ENCODE assay signal across 8 cellular contexts in genomic region chr1:179080866-179081695, GRCh38. TPM values are rescaled to one million over a fixed set of nuclear protein-coding genes. Genes with fewer than 3 reads are reported as not detected.
DNase-seq lines count a peak whose midpoint lies in the region; ATAC-seq and TF ChIP-seq lines count a peak whose summit lies in the region.

No MANE protein-coding gene starts in this region.

- TF ChIP-seq CTCF in cardiac muscle cell (IDR thresholded peaks at IDR 0.05; ENCODE audit: low read depth, low read length): no peak
- no peak for TF ChIP-seq CTCF in ascending aorta (IDR thresholded peaks at IDR 0.05)

- no peaks in the 10 kb centered on the region for H3K9me3 Mint-ChIP-seq in stimulated activated naive B cell treated with anti-CD40 and anti-IgM and Interleukin-4, amounts not matched to agents 10 μg/mL and 1 μg/mL and 100 μg/mL, for 72 hours

- peaks cover 20 to 28% of the 10 kb centered on the region in 2 donors for H3K4me1 Mint-ChIP-seq in stimulated activated naive B cell treated with anti-CD40 and anti-IgM and Interleukin-4, amounts not matched to agents 10 μg/mL and 1 μg/mL and 100 μg/mL, for 72 hours

- H3K4me3 ChIP-seq in cardiac muscle cell (peak overlapping the region; percentile 86), ascending aorta (peak overlapping the region; percentile 74 to 84)

- ATAC-seq in left ventricle myocardium superior (no peak), left lobe of liver (peak; percentile 44), GM19328 (IDR thresholded peaks at IDR 0.05; ENCODE audit: unreplicated experiment) (no peak)
- ATAC-seq in stimulated activated naive B cell treated with anti-CD40 and anti-IgM and Interleukin-4, amounts not matched to agents 10 μg/mL and 1 μg/mL and 100 μg/mL, for 72 hours (replicated peaks): peak; percentile 34 to 51

- H3K4me1 ChIP-seq in cardiac muscle cell (ENCODE audit: low read depth) (no peaks in the 10 kb centered on the region), ascending aorta (peaks cover 0 to 11% of the 10 kb centered on the region in 2 donors)

- H3K9me3 ChIP-seq in cardiac muscle cell (ENCODE audit: low read depth): no peaks in the 10 kb centered on the region
- H3K9me3 ChIP-seq in ascending aorta: no peaks in the 10 kb centered on the region

- DNase-seq in cardiac muscle cell (ENCODE audit: low read depth in 1 of 2, low spot score in 1 of 2) (no peak), left ventricle myocardium superior (no peak), M059J (ENCODE audit: low read depth) (peak; percentile 25), ascending aorta (ENCODE audit: low spot score in 2 of 2) (no peak), left lobe of liver (ENCODE audit: low spot score) (no peak), NCI-H1930 (lab: John Stamatoyannopoulos, UW) (no peak)
- peak; percentile 47 for DNase-seq in stimulated activated naive B cell treated with anti-CD40 and anti-IgM and Interleukin-4, amounts not matched to agents 10 μg/mL and 1 μg/mL and 100 μg/mL, for 72 hours

- peak overlapping the region; percentile 99 for H3K27ac Mint-ChIP-seq in stimulated activated naive B cell treated with anti-CD40 and anti-IgM and Interleukin-4, amounts not matched to agents 10 μg/mL and 1 μg/mL and 100 μg/mL, for 72 hours

- no peaks in the 10 kb centered on the region for H3K36me3 ChIP-seq in cardiac muscle cell
- peaks cover 0 to 6% of the 10 kb centered on the region in 2 donors for H3K36me3 ChIP-seq in ascending aorta

- H3K27me3 ChIP-seq in cardiac muscle cell (no peaks in the 10 kb centered on the region), ascending aorta (no peaks in the 10 kb centered on the region)

- peak overlapping the region; percentile 98 to 99 for H3K4me3 Mint-ChIP-seq in stimulated activated naive B cell treated with anti-CD40 and anti-IgM and Interleukin-4, amounts not matched to agents 10 μg/mL and 1 μg/mL and 100 μg/mL, for 72 hours

- H3K27me3 Mint-ChIP-seq in stimulated activated naive B cell treated with anti-CD40 and anti-IgM and Interleukin-4, amounts not matched to agents 10 μg/mL and 1 μg/mL and 100 μg/mL, for 72 hours: no peaks in the 10 kb centered on the region

- H3K27ac ChIP-seq in cardiac muscle cell (peak overlapping the region; percentile 78), ascending aorta (peak overlapping the region; percentile 83 to 85)

- H3K36me3 Mint-ChIP-seq in stimulated activated naive B cell treated with anti-CD40 and anti-IgM and Interleukin-4, amounts not matched to agents 10 μg/mL and 1 μg/mL and 100 μg/mL, for 72 hours: peaks cover 9 to 16% of the 10 kb centered on the region in 2 donors

- intact Hi-C loops in left ventricle myocardium superior (cut with micrococcal nuclease) (loop anchor here (10.0 kb wide), 1 partner anchor 114 kb away; no protein-coding TSS in a partner anchor), ascending aorta (cut with DNase I) (loop anchor here (5.0 to 10.0 kb wide), 3 partner anchors 54 to 804 kb away; partner anchors contain the start of genes FAM20B and TOR1AIP1)

RNA-seq across cellular contexts. Expression of gene TOR3A, which starts 0.8 kb away (rescaled TPM):
- 26.5 and 29.0 TPM in 2 replicates for total RNA-seq in cardiac muscle cell
- polyA plus RNA-seq in cardiac muscle cell: 21.4 and 29.5 TPM in 2 replicates
- total RNA-seq in left ventricle myocardium superior: 8.7 TPM
- total RNA-seq in M059J (2014; rRNA removed; shearing (Covaris generic)): 20.6 and 52.6 TPM in 2 replicates
- 109 TPM for total RNA-seq in ascending aorta
- total RNA-seq in left lobe of liver: 13.8 TPM

RNA-seq across cellular contexts. Expression of gene FAM20B, which starts 55.4 kb away (rescaled TPM):
- 16.2 and 23.0 TPM in 2 replicates for total RNA-seq in cardiac muscle cell
- polyA plus RNA-seq in cardiac muscle cell: 8.4 and 10.9 TPM in 2 replicates
- 54.5 TPM for total RNA-seq in left ventricle myocardium superior
- total RNA-seq in M059J (2014; rRNA removed; shearing (Covaris generic)): 27.9 and 43.0 TPM in 2 replicates
- 17.3 TPM for total RNA-seq in ascending aorta
- total RNA-seq in left lobe of liver: 19.9 TPM

Comparison
In these comparisons a context has a peak if more than half of its experiments do, and no peak if none do; other contexts are left out.
1. DNase-seq: peak in M059J (single experiment) and stimulated activated naive B cell treated with anti-CD40 and anti-IgM and Interleukin-4, amounts not matched to agents 10 μg/mL and 1 μg/mL and 100 μg/mL, for 72 hours (single experiment); none in cardiac muscle cell (0 of 2), left ventricle myocardium superior (single experiment), ascending aorta (0 of 2), left lobe of liver (single experiment) and NCI-H1930 (0 of 2).
2. ATAC-seq: peak in left lobe of liver (single experiment) and stimulated activated naive B cell treated with anti-CD40 and anti-IgM and Interleukin-4, amounts not matched to agents 10 μg/mL and 1 μg/mL and 100 μg/mL, for 72 hours (2 of 2); none in left ventricle myocardium superior (single experiment) and GM19328 (single experiment).